8 cellular contexts compared by ENCODE assay signal in genomic region chr3:48472923-48473616, GRCh38. TPM values are rescaled to one million over a fixed set of nuclear protein-coding genes. Genes with fewer than 3 reads are reported as not detected.
A peak's percentile ranks its signal among the peaks of the same experiment; 100 is the strongest.
DNase-seq lines count a peak whose midpoint lies in the region; ATAC-seq and TF ChIP-seq lines count a peak whose summit lies in the region.

No MANE protein-coding gene starts in this region.

- H3K4me1 ChIP-seq in BLaER1 treated with 17β-estradiol and CSF1 and Interleukin-3, amounts not matched to agents 10 nM and 100 nM = peaks cover 71 to 94% (median 85%) of the 10 kb centered on the region in 10 experiments
- peaks cover 28 to 47% of the 10 kb centered on the region in 2 donors for H3K4me1 ChIP-seq in duodenal mucosa (ENCODE audit: control insufficient read depth in 1 of 2, insufficient read depth in 2 of 2, low read length in 2 of 2)
- H3K4me1 ChIP-seq in right lobe of liver = peaks cover 0 to 47% (median 23%) of the 10 kb centered on the region in 4 donors

- H3K4me2 ChIP-seq in BLaER1 treated with 17β-estradiol and CSF1 and Interleukin-3, amounts not matched to agents 10 nM and 100 nM = peak overlapping the region; percentile 91 to 100 (median 96)

- H3K27ac ChIP-seq in BLaER1 treated with 17β-estradiol and CSF1 and Interleukin-3, amounts not matched to agents 10 nM and 100 nM = peak overlapping the region; percentile 73 to 97 (median 91)
- peak overlapping the region; percentile 94 for H3K27ac ChIP-seq in duodenal mucosa (ENCODE audit: low read depth, low read length)
- H3K27ac ChIP-seq in right lobe of liver = peak overlapping the region; percentile 93 to 99 (median 98)

- H3K4me3 ChIP-seq in BLaER1 treated with 17β-estradiol and CSF1 and Interleukin-3, amounts not matched to agents 10 nM and 100 nM = peak overlapping the region; percentile 60 to 75 (median 70)
- peak overlapping the region; percentile 90 to 94 for H3K4me3 ChIP-seq in duodenal mucosa (ENCODE audit: low read depth in 1 of 2, low read length in 2 of 2)
- H3K4me3 ChIP-seq in right lobe of liver = peak overlapping the region; percentile 68 to 92 (median 91)

- no peaks in the 10 kb centered on the region for H3K27me3 ChIP-seq in BLaER1 treated with 17β-estradiol and CSF1 and Interleukin-3, amounts not matched to agents 10 nM and 100 nM
- H3K27me3 ChIP-seq in duodenal mucosa (ENCODE audit: control insufficient read depth in 1 of 2, insufficient read depth in 2 of 2, low read length in 2 of 2) (no peaks in the 10 kb centered on the region), right lobe of liver (no peaks in the 10 kb centered on the region)

- peaks cover 17 to 53% (median 26%) of the 10 kb centered on the region in 11 experiments for H3K36me3 ChIP-seq in BLaER1 treated with 17β-estradiol and CSF1 and Interleukin-3, amounts not matched to agents 10 nM and 100 nM
- H3K36me3 ChIP-seq in duodenal mucosa (ENCODE audit: control insufficient read depth in 1 of 2, insufficient read depth in 2 of 2, low read length in 2 of 2) = peaks cover 8 to 22% of the 10 kb centered on the region in 2 donors
- H3K36me3 ChIP-seq in right lobe of liver = peaks cover 0 to 10% (median 0%) of the 10 kb centered on the region in 4 donors

- under 1% methylated on average over 16 of the region's 17 CpGs for WGBS in right lobe of liver (ENCODE audit: insufficient coverage, low coverage, low lambda C conversion rate, missing lambda C conversion rate)

- peak; percentile 80 for ATAC-seq in HG03432 (IDR thresholded peaks at IDR 0.05; ENCODE audit: unreplicated experiment)
- ATAC-seq in right lobe of liver = peak; percentile 79 to 82 (median 80)

- TF ChIP-seq POLR2A in GM19193 (IDR thresholded peaks at IDR 0.05; ENCODE audit: extremely low read depth, insufficient read depth, insufficient read length) = peak; percentile 83
- peak; percentile 74 for TF ChIP-seq POLR2A in right lobe of liver (IDR thresholded peaks at IDR 0.05)

- peak overlapping the region; percentile 83 to 92 (median 87) for H3K9ac ChIP-seq in BLaER1 treated with 17β-estradiol and CSF1 and Interleukin-3, amounts not matched to agents 10 nM and 100 nM
- H3K9ac ChIP-seq in duodenal mucosa (ENCODE audit: low read depth in 1 of 2, low read length in 2 of 2) = peak overlapping the region; percentile 97 to 99

- intact Hi-C loops in right lobe of liver (cut with DNase I) = no loop called here

- peak; percentile 26 to 35 (median 30) for TF ChIP-seq CTCF in right lobe of liver (IDR thresholded peaks at IDR 0.05)

- DNase-seq in NCI-H748 treated with DMSO at 0.1 percent for 48 hours (lab: John Stamatoyannopoulos, UW) (peak; percentile 24), right lobe of liver (peak; percentile 94 to 96 (median 95))
- peak; percentile 93 for DNase-seq in activated CD4-positive, alpha-beta T cell treated with anti-CD3 and anti-CD28 coated beads, Interleukin-2, amount 50 U/mL, for 4 hours
- peak; percentile 95 for DNase-seq in stimulated activated CD4-positive, alpha-beta T cell treated with anti-CD3 and anti-CD28 coated beads, Interleukin-4, amount 100 ng/mL, for 24 hours

- peaks cover 10 to 39% (median 25%) of the 10 kb centered on the region in 11 experiments; a peak in 19 of 22 replicates for H4K20me1 ChIP-seq in BLaER1 treated with 17β-estradiol and CSF1 and Interleukin-3, amounts not matched to agents 10 nM and 100 nM

- H3K9me3 ChIP-seq in BLaER1 treated with 17β-estradiol and CSF1 and Interleukin-3, amounts not matched to agents 10 nM and 100 nM (replicated peaks in 1 of 11) = no peaks in the 10 kb centered on the region
- H3K9me3 ChIP-seq in duodenal mucosa (ENCODE audit: control insufficient read depth in 1 of 2, low read length in 2 of 2) (no peaks in the 10 kb centered on the region), right lobe of liver (no peaks in the 10 kb centered on the region)

RNA-seq across cellular contexts. Expression of gene ATRIP, which starts 26.5 kb away (rescaled TPM):
- 1 to 10 TPM; 2.4 to 4.5 (median 3.2) TPM for total RNA-seq in right lobe of liver

RNA-seq across cellular contexts. Expression of gene SHISA5, which starts 30.9 kb away (rescaled TPM):
- 100 to 1,000 TPM in 4 of 6 experiments, 10 to 100 TPM in 2; 76.3 to 118 (median 101) TPM for total RNA-seq in right lobe of liver

RNA-seq across cellular contexts. Expression of gene TMA7, which starts 33.0 kb away (rescaled TPM):
- 100 to 1,000 TPM in 2 of 6 experiments, 10 to 100 TPM in 4; 64.8 to 182 (median 80.1) TPM for total RNA-seq in right lobe of liver

RNA-seq across cellular contexts. Expression of gene CCDC51, which starts 33.2 kb away (rescaled TPM):
- 10 to 100 TPM in 2 of 6 experiments, 1 to 10 TPM in 4; 5.9 to 16.0 (median 8.1) TPM for total RNA-seq in right lobe of liver

RNA-seq across cellular contexts. Expression of gene PLXNB1, which starts 43.2 kb away (rescaled TPM):
- 100 to 1,000 TPM in 2 of 6 experiments, 10 to 100 TPM in 4; 65.9 to 132 (median 86.5) TPM for total RNA-seq in right lobe of liver

Comparison
In these comparisons a context has a peak if more than half of its experiments do, and no peak if none do; other contexts are left out.
1. Peak in every context shown above with its lines: DNase-seq, ATAC-seq, H3K4me3 ChIP-seq and H3K27ac ChIP-seq.
2. DNase-seq: peak in every context shown above with its lines; median percentile 95 in right lobe of liver; 95 in stimulated activated CD4-positive, alpha-beta T cell treated with anti-CD3 and anti-CD28 coated beads, Interleukin-4, amount 100 ng/mL, for 24 hours; 93 in activated CD4-positive, alpha-beta T cell treated with anti-CD3 and anti-CD28 coated beads, Interleukin-2, amount 50 U/mL, for 4 hours; 24 in NCI-H748 treated with DMSO at 0.1 percent for 48 hours.